ENCODE assay signal across 16 cellular contexts in the genomic region with DNA sequence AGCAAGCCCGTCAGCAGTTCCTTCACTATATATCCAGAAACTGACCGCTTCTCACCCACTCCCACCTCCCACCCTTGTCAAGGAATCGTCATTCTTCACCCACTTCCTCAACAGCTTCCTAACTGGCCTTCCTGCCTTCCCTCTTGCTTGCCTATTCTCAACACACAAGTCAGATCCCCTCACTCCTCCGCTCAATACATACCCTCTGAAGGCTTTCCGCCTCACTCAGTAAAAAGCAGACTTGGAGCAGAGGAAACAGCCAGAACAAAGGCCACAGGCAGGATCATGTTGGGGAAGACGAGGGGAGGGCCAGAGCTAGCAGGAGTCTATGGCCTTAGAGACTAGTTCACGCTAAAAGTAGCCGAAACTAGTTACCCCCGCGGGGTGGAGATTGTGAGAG. TPM values are rescaled to one million over a fixed set of nuclear protein-coding genes. Genes with fewer than 3 reads are reported as not detected.
A peak's percentile ranks its signal among the peaks of the same experiment; 100 is the strongest.
DNase-seq lines count a peak whose midpoint lies in the region; ATAC-seq, FAIRE-seq and TF ChIP-seq lines count a peak whose summit lies in the region.
"Had no signal": no experiment of that assay in that cellular context is flagged by ENCODE, and none has a peak within 500 bp of the region (broad histone marks: within the 10 kb centered on the region; RNA-seq: fewer than 3 reads in every experiment).

No MANE protein-coding gene starts in this region.

- H3K9ac ChIP-seq in H1 (replicated peaks in 1 of 4; ENCODE audit: extremely low read depth in 1 of 4, low read depth in 3 of 4, low read length in 3 of 4): no peak overlapping the region

- no peak for TF ChIP-seq CTCF in H1 (IDR thresholded peaks at IDR 0.05; ENCODE audit: control extremely low read depth in 1 of 3, insufficient read depth in 1 of 3, low read depth in 1 of 3, low read length in 3 of 3)
- TF ChIP-seq CTCF in testis (IDR thresholded peaks at IDR 0.05): no peak

- DNase-seq in NCI-H1694 (lab: John Stamatoyannopoulos, UW) (peak; percentile 37), H1 (ENCODE audit: low read depth in 1 of 2, low spot score in 2 of 2) (no peak), iPS-NIHi7 (ENCODE audit: extremely low spot score) (peak; percentile 43), testis (peak; percentile 14)
- no peak for DNase-seq in activated T-cell treated with anti-CD3 and anti-CD28 coated beads, Interleukin-2, amount 50 U/mL, for 1 hour
- no peak for DNase-seq in activated T-cell treated with anti-CD3 and anti-CD28 coated beads, Interleukin-2, amount 50 U/mL, for 4 hours
- DNase-seq: activated CD8-positive, alpha-beta T cell treated with anti-CD3 and anti-CD28 coated beads, Interleukin-2, amount 10 ng/mL, durations not matched to agents 7 days and 5 days; BE2C; effector CD8-positive, alpha-beta T cell; GOT3; NCI-H1417 treated with DMSO at 0.1 percent for 48 hours; NCI-H226; spleen had no signal

- H2BK20ac ChIP-seq in H1 (ENCODE audit: low read length): 0 out of 2 replicates have a peak overlapping the region, but pooled peaks have one; percentile 25

- no peak overlapping the region for H3K14ac ChIP-seq in H1 (ENCODE audit: insufficient read length)

- H3K4me3 ChIP-seq in H1 (ENCODE audit: extremely low read depth in 1 of 4, insufficient read depth in 2 of 4, low read depth in 3 of 4, low read length in 4 of 4): no peak overlapping the region
- no peak overlapping the region for H3K4me3 ChIP-seq in testis
- H3K4me3 ChIP-seq: hepatocyte had no signal

- TF ChIP-seq POLR2A in H1 (IDR thresholded peaks at IDR 0.05; ENCODE audit: control extremely low read depth in 1 of 2, low read depth in 2 of 2, low read length in 2 of 2) (no peak), testis (IDR thresholded peaks at IDR 0.05) (no peak)

- no peaks in the 10 kb centered on the region for H3K23me2 ChIP-seq in H1 (ENCODE audit: low read depth, low read length)

- H4K5ac ChIP-seq in H1 (ENCODE audit: insufficient read length, low read depth, low read length): no peak overlapping the region

- intact Hi-C loops in testis (cut with DNase I; ENCODE audit: low total_unique reads): no loop called here

- H3K56ac ChIP-seq in H1 (replicated peaks; ENCODE audit: insufficient read length, low read depth, low read length): no peak overlapping the region

- no peaks in the 10 kb centered on the region for H3K27me3 Mint-ChIP-seq in activated T-cell treated with anti-CD3 and anti-CD28 coated beads, Interleukin-2, amount 50 U/mL, for 4 hours (ENCODE audit: low read depth)

- H3K4me1 ChIP-seq in H1 (replicated peaks in 1 of 4; ENCODE audit: control insufficient read depth in 3 of 4, insufficient read depth in 4 of 4, low read length in 3 of 4): peaks cover 2 to 9% (median 5%) of the 10 kb centered on the region in 4 experiments; a peak in 6 of 7 replicates
- peaks cover 11% of the 10 kb centered on the region for H3K4me1 ChIP-seq in testis
- H3K4me1 ChIP-seq: BE2C, spleen had no signal

- H4K91ac ChIP-seq in H1 (replicated peaks; ENCODE audit: insufficient read length, low read length): no peak overlapping the region

- peak overlapping the region; percentile 79; the same call in 1 of the 2 replicates for H2BK5ac ChIP-seq in H1 (ENCODE audit: low read depth, low read length)

- no peak overlapping the region for H3K4ac ChIP-seq in H1 (replicated peaks; ENCODE audit: insufficient read length, low read depth, low read length)

- no peak for ATAC-seq in HG03175 (IDR thresholded peaks at IDR 0.05; ENCODE audit: unreplicated experiment)
- no peak for ATAC-seq in activated T-cell treated with anti-CD3 and anti-CD28 coated beads, Interleukin-2, amount 50 U/mL, for 4 hours
- ATAC-seq: activated CD8-positive, alpha-beta T cell treated with anti-CD3 and anti-CD28 coated beads, Interleukin-2, amount 10 ng/mL, durations not matched to agents 7 days and 5 days had no signal

- no peak overlapping the region for H2BK120ac ChIP-seq in H1 (replicated peaks; ENCODE audit: low read depth, low read length)

- no peaks in the 10 kb centered on the region for H3K79me1 ChIP-seq in H1 (ENCODE audit: low read depth, low read length)

- H3K9me3 ChIP-seq in H1 (ENCODE audit: insufficient read depth in 2 of 2, low read depth in 1 of 2, low read length in 1 of 2): no peaks in the 10 kb centered on the region
- H3K9me3 ChIP-seq in testis: no peaks in the 10 kb centered on the region
- H3K9me3 ChIP-seq: BE2C, spleen had no signal

- H4K8ac ChIP-seq in H1 (ENCODE audit: extremely low read depth, insufficient read depth, low read length): 0 out of 2 replicates have a peak overlapping the region, but pooled peaks have one; percentile 53

- H3K36me3 ChIP-seq in H1 (ENCODE audit: control insufficient read depth in 2 of 4, insufficient read depth in 4 of 4, low read length in 3 of 4): no peaks in the 10 kb centered on the region
- no peaks in the 10 kb centered on the region for H3K36me3 ChIP-seq in testis (ENCODE audit: low read depth, missing control alignments)
- H3K36me3 ChIP-seq: BE2C had no signal

- H3K27ac ChIP-seq in H1 (ENCODE audit: low read depth, low read length) (no peak overlapping the region), testis (peak overlapping the region in 1 of 2 donors; percentile 21)
- H3K27ac ChIP-seq: hepatocyte had no signal

- no peaks in the 10 kb centered on the region for H3K9me3 Mint-ChIP-seq in activated T-cell treated with anti-CD3 and anti-CD28 coated beads, Interleukin-2, amount 50 U/mL, for 4 hours

- H3K4me3 Mint-ChIP-seq in activated T-cell treated with anti-CD3 and anti-CD28 coated beads, Interleukin-2, amount 50 U/mL, for 4 hours: no peak overlapping the region
- H3K4me3 Mint-ChIP-seq: activated CD8-positive, alpha-beta T cell treated with anti-CD3 and anti-CD28 coated beads, Interleukin-2, amount 10 ng/mL, durations not matched to agents 7 days and 5 days had no signal

- H3K4me2 ChIP-seq in H1 (ENCODE audit: insufficient read depth in 1 of 2, low read depth in 2 of 2, low read length in 2 of 2): no peak overlapping the region; a peak in 1 of 4 replicates
- H3K4me2 ChIP-seq: hepatocyte had no signal

- TF ChIP-seq EP300 in H1 (IDR thresholded peaks at IDR 0.05; ENCODE audit: borderline replicate concordance in 1 of 2, low read depth in 2 of 2, low read length in 2 of 2): no peak

- H3K79me2 ChIP-seq in H1 (ENCODE audit: control insufficient read depth in 1 of 2, insufficient read depth in 2 of 2, low read length in 2 of 2): no peaks in the 10 kb centered on the region
- H3K79me2 ChIP-seq: hepatocyte had no signal

- no peak for TF ChIP-seq RAD21 in H1 (IDR thresholded peaks at IDR 0.05 in 1 of 2, conservative IDR thresholded peaks at IDR 0.05 in 1 of 2; ENCODE audit: low read depth in 2 of 2, low read length in 2 of 2)

- no peak overlapping the region for H3K23ac ChIP-seq in H1 (ENCODE audit: insufficient read length)

- peak overlapping the region; percentile 85; the same call in 1 of the 2 replicates for H3K18ac ChIP-seq in H1 (ENCODE audit: extremely low read depth, low read length)

- FAIRE-seq in H1 (lab: Jason Lieb, UNC): no peak
- FAIRE-seq: bronchial epithelial cell had no signal

- POLR2A ChIA-PET in H1 (lab: Charles Lee; ENCODE audit: partially characterized antibody): interaction anchor here (1.5 kb wide), 1 partner anchor 24 kb away, joined by 3 read pairs; a partner anchor contains a TSS

- no peaks in the 10 kb centered on the region for H4K20me1 ChIP-seq in H1 (replicated peaks in 1 of 2; ENCODE audit: control insufficient read depth in 1 of 2, insufficient read depth in 2 of 2, low read length in 2 of 2)

- H2BK15ac ChIP-seq in H1 (ENCODE audit: low read length): 0 out of 2 replicates have a peak overlapping the region, but pooled peaks have one; percentile 53

- peak overlapping the region; percentile 89 for H2AFZ ChIP-seq in H1 (ENCODE audit: low read length)
- H2AFZ ChIP-seq: hepatocyte had no signal

- H3K36me3 Mint-ChIP-seq in activated T-cell treated with anti-CD3 and anti-CD28 coated beads, Interleukin-2, amount 50 U/mL, for 4 hours (ENCODE audit: insufficient read depth): peaks cover 3% of the 10 kb centered on the region

- 71% methylated on average over 10 of the region's 10 CpGs; no CpG with 5 or more reads in 1 of the 2 experiments for WGBS in H1 (ENCODE audit: extremely low coverage in 1 of 2, insufficient coverage in 1 of 2, insufficient read length in 1 of 2, insufficient replicate concordance in 2 of 2, low coverage in 1 of 2, low lambda C conversion rate in 2 of 2, missing lambda C conversion rate in 1 of 2), 2 experiments
- 54 to 73% methylated on average over 10 of the region's 10 CpGs for WGBS in testis, 2 donors

- peaks cover 13% of the 10 kb centered on the region for H3K4me1 Mint-ChIP-seq in activated T-cell treated with anti-CD3 and anti-CD28 coated beads, Interleukin-2, amount 50 U/mL, for 4 hours (ENCODE audit: low read depth)

- CTCF ChIA-PET in H1 (lab: Charles Lee; ENCODE audit: partially characterized antibody): interaction anchor here (0.9 to 2.1 kb wide), 3 partner anchors 9 to 162 kb away, joined by 3 to 5 read pairs (median 3); no protein-coding TSS in a partner anchor

- no peaks in the 10 kb centered on the region for H3K27me3 ChIP-seq in H1 (replicated peaks in 1 of 4; ENCODE audit: control insufficient read depth in 3 of 4, extremely low read depth in 1 of 4, insufficient read depth in 3 of 4, low read length in 3 of 4)
- H3K27me3 ChIP-seq in testis: no peaks in the 10 kb centered on the region
- H3K27me3 ChIP-seq: BE2C, hepatocyte, spleen had no signal

- H2BK12ac ChIP-seq in H1 (ENCODE audit: low read depth, low read length): peak overlapping the region; percentile 91

- no peak overlapping the region for H2AK5ac ChIP-seq in H1 (ENCODE audit: low read depth, low read length)

RNA-seq across cellular contexts. Expression of a gene that starts 23.7 kb away (rescaled TPM):
- total RNA-seq in H1 (2021; fragmentation: NEBNext Ultra II Directional; extraction: Animal tissue kit (Norgen Biotek cat#: 25700)): 18.5 and 18.9 TPM in 2 replicates
- polyA plus RNA-seq in H1 (2011; rRNA removed): 4.0 and 5.4 TPM in 2 replicates
- polyA plus RNA-seq in H1 (2011; cell fraction: cytosol; rRNA removed): 7.0 TPM
- 4.4 TPM for polyA plus RNA-seq in H1 (2011; cell fraction: nucleus; rRNA removed)
- polyA plus RNA-seq in H1 (2012, experiment 1 of 2): 6.4 to 9.0 TPM (median 6.7 TPM) in 4 replicates
- polyA plus RNA-seq in H1 (2012, experiment 2 of 2): 2.2 TPM
- polyA plus RNA-seq in H1 (2013, experiment 1 of 2): 24.9 TPM
- polyA plus RNA-seq in H1 (2013, experiment 2 of 2): 25.3 TPM
- 1.3 and 2.0 TPM in 2 replicates for polyA minus RNA-seq in H1 (2011; rRNA and poly(A)+ RNA removed)
- polyA minus RNA-seq in H1 (2011; cell fraction: cytosol; rRNA and poly(A)+ RNA removed): 2.9 TPM
- polyA minus RNA-seq in H1 (2011; cell fraction: nucleus; rRNA and poly(A)+ RNA removed): 5.5 TPM
- total RNA-seq in testis: 10 to 100 TPM; 23.0 to 25.4 TPM
- polyA plus RNA-seq in testis (ENCODE audit: insufficient read depth, low read depth, low replicate concordance): 14.5 TPM
- 10 to 100 TPM; 28.0 to 30.7 (median 29.7) TPM for total RNA-seq in activated T-cell treated with anti-CD3 and anti-CD28 coated beads, Interleukin-2, amount 50 U/mL, for 4 hours

RNA-seq across cellular contexts. Expression of a gene that starts 23.8 kb away (rescaled TPM):
- total RNA-seq in H1 (2021; fragmentation: NEBNext Ultra II Directional; extraction: Animal tissue kit (Norgen Biotek cat#: 25700)): 23.1 and 25.9 TPM in 2 replicates
- polyA plus RNA-seq in H1 (2011; rRNA removed): 15.3 and 19.2 TPM in 2 replicates
- 22.7 TPM for polyA plus RNA-seq in H1 (2011; cell fraction: cytosol; rRNA removed)
- 16.9 TPM for polyA plus RNA-seq in H1 (2011; cell fraction: nucleus; rRNA removed)
- polyA plus RNA-seq in H1 (2012, experiment 1 of 2): 15.6 to 23.6 TPM (median 18.3 TPM) in 4 replicates
- 1.0 TPM for polyA plus RNA-seq in H1 (2012, experiment 2 of 2)
- polyA plus RNA-seq in H1 (2013, experiment 1 of 2): 19.2 TPM
- polyA plus RNA-seq in H1 (2013, experiment 2 of 2): 20.3 TPM
- 42.2 and 59.0 TPM in 2 replicates for polyA minus RNA-seq in H1 (2011; rRNA and poly(A)+ RNA removed)
- 23.0 TPM for polyA minus RNA-seq in H1 (2011; cell fraction: cytosol; rRNA and poly(A)+ RNA removed)
- polyA minus RNA-seq in H1 (2011; cell fraction: nucleus; rRNA and poly(A)+ RNA removed): 31.1 TPM
- 10 to 100 TPM; 65.2 to 81.6 TPM for total RNA-seq in testis
- 31.2 TPM for polyA plus RNA-seq in testis (ENCODE audit: insufficient read depth, low read depth, low replicate concordance)
- total RNA-seq in activated T-cell treated with anti-CD3 and anti-CD28 coated beads, Interleukin-2, amount 50 U/mL, for 4 hours: 10 to 100 TPM; 21.2 to 24.3 (median 23.4) TPM

Comparison
In these comparisons a context has a peak if more than half of its experiments do, and no peak if none do; other contexts are left out.
1. DNase-seq: peak in NCI-H1694 (single experiment), iPS-NIHi7 (single experiment) and testis (single experiment); none in H1 (0 of 2), activated T-cell treated with anti-CD3 and anti-CD28 coated beads, Interleukin-2, amount 50 U/mL, for 1 hour (single experiment) and activated T-cell treated with anti-CD3 and anti-CD28 coated beads, Interleukin-2, amount 50 U/mL, for 4 hours (single experiment).